Comparison of ENCODE assay signal across 10 cellular contexts in the genomic region with DNA sequence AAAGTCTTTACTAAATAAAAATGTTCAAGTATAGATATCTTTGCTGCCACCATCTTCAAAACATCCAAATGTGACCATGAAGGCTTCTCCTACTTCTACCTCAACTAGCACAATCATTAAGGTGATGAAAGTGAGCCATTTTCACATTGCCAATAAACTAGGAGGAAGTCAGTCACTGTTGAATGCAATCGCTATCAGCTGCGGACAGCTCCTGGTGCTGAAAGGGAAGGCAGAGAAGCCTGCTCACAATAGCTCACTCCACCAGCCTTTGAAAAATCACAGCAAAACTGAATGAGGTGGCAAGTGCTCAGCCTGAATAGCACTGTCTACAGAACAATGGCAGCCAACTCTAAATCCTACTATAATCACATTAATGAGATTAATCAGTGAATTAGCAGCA. TPM values are rescaled to one million over a fixed set of nuclear protein-coding genes. Genes with fewer than 3 reads are reported as not detected.
DNase-seq lines count a peak whose midpoint lies in the region; ATAC-seq and TF ChIP-seq lines count a peak whose summit lies in the region.
"Had no signal": no experiment of that assay in that cellular context is flagged by ENCODE, and none has a peak within 500 bp of the region (broad histone marks: within the 10 kb centered on the region; RNA-seq: fewer than 3 reads in every experiment).

No MANE protein-coding gene starts in this region.

- H3K36me3 ChIP-seq in ovary: no peaks in the 10 kb centered on the region
- H3K36me3 ChIP-seq in osteoblast (ENCODE audit: insufficient read depth, low read length): no peaks in the 10 kb centered on the region
- H3K36me3 ChIP-seq: BLaER1 had no signal

- no peaks in the 10 kb centered on the region for H4K20me1 ChIP-seq in osteoblast (ENCODE audit: insufficient read depth, low read length)
- H4K20me1 ChIP-seq: BLaER1 had no signal

- no peak for ATAC-seq in GM21381 (IDR thresholded peaks at IDR 0.05; ENCODE audit: unreplicated experiment)

- 2 to 5% (median 4%) methylated on average over 2 of the region's 2 CpGs for WGBS in ovary, 3 donors

- peak; percentile 10 for DNase-seq in activated CD4-positive, alpha-beta memory T cell treated with anti-CD3 and anti-CD28 coated beads for 36 hours
- DNase-seq in activated CD4-positive, alpha-beta memory T cell treated with anti-CD3 and anti-CD28 coated beads, Interleukin-2, amount 10 ng/mL, durations not matched to agents 7 days and 5 days: no peak
- DNase-seq in NCI-H2107 treated with DMSO at 0.1 percent for 48 hours (lab: John Stamatoyannopoulos, UW; ENCODE audit: unreplicated experiment) (peak; percentile 85), superior temporal gyrus (ENCODE audit: extremely low spot score) (peak; percentile 53), ovary (no peak), osteoblast (ENCODE audit: insufficient read length, low spot score, missing footprints) (no peak)

- H3K4me3 Mint-ChIP-seq in activated CD4-positive, alpha-beta memory T cell treated with anti-CD3 and anti-CD28 coated beads for 36 hours: no peak overlapping the region
- H3K4me3 Mint-ChIP-seq in activated CD4-positive, alpha-beta memory T cell treated with anti-CD3 and anti-CD28 coated beads, Interleukin-2, amount 10 ng/mL, durations not matched to agents 7 days and 5 days: no peak overlapping the region

- H3K4me3 ChIP-seq in ovary: no peak overlapping the region
- no peak overlapping the region for H3K4me3 ChIP-seq in osteoblast (ENCODE audit: insufficient read depth, low read length)
- H3K4me3 ChIP-seq: BLaER1 had no signal

- TF ChIP-seq EP300 in ovary (IDR thresholded peaks at IDR 0.05): no peak

- no peaks in the 10 kb centered on the region for H3K9me3 ChIP-seq in ovary
- H3K9me3 ChIP-seq in osteoblast (ENCODE audit: low read depth, low read length): no peaks in the 10 kb centered on the region
- H3K9me3 ChIP-seq: BLaER1 had no signal

- no peak for TF ChIP-seq POLR2A in ovary (IDR thresholded peaks at IDR 0.05)

- intact Hi-C loops in activated CD4-positive, alpha-beta memory T cell treated with anti-CD3 and anti-CD28 coated beads for 36 hours (cut with micrococcal nuclease): no loop called here
- intact Hi-C loops in ovary (cut with DNase I): no loop called here

- H3K4me1 Mint-ChIP-seq in activated CD4-positive, alpha-beta memory T cell treated with anti-CD3 and anti-CD28 coated beads for 36 hours (ENCODE audit: low read depth): no peaks in the 10 kb centered on the region
- H3K4me1 Mint-ChIP-seq in activated CD4-positive, alpha-beta memory T cell treated with anti-CD3 and anti-CD28 coated beads, Interleukin-2, amount 10 ng/mL, durations not matched to agents 7 days and 5 days: no peaks in the 10 kb centered on the region

- no peak overlapping the region for H2AFZ ChIP-seq in osteoblast (ENCODE audit: low read length)

- H3K27me3 ChIP-seq in ovary (no peaks in the 10 kb centered on the region), osteoblast (ENCODE audit: insufficient read depth, low read length) (no peaks in the 10 kb centered on the region)
- H3K27me3 ChIP-seq: BLaER1 had no signal

- H3K4me1 ChIP-seq in ovary (ENCODE audit: insufficient read depth) (no peaks in the 10 kb centered on the region), osteoblast (ENCODE audit: insufficient read depth, low read length) (no peaks in the 10 kb centered on the region)
- H3K4me1 ChIP-seq: BLaER1 had no signal

- H3K27ac Mint-ChIP-seq in activated CD4-positive, alpha-beta memory T cell treated with anti-CD3 and anti-CD28 coated beads for 36 hours: no peak overlapping the region
- H3K27ac Mint-ChIP-seq in activated CD4-positive, alpha-beta memory T cell treated with anti-CD3 and anti-CD28 coated beads, Interleukin-2, amount 10 ng/mL, durations not matched to agents 7 days and 5 days: no peak overlapping the region

- H3K27ac ChIP-seq in angular gyrus (ENCODE audit: low read depth, low read length) (peak overlapping the region; percentile 35), ovary (no peak overlapping the region), osteoblast (ENCODE audit: low read depth, low read length) (no peak overlapping the region)
- H3K27ac ChIP-seq: BLaER1 had no signal

- H3K27me3 Mint-ChIP-seq in activated CD4-positive, alpha-beta memory T cell treated with anti-CD3 and anti-CD28 coated beads for 36 hours: no peaks in the 10 kb centered on the region
- H3K27me3 Mint-ChIP-seq in activated CD4-positive, alpha-beta memory T cell treated with anti-CD3 and anti-CD28 coated beads, Interleukin-2, amount 10 ng/mL, durations not matched to agents 7 days and 5 days: no peaks in the 10 kb centered on the region

- CTCF ChIA-PET in activated CD4-positive, alpha-beta memory T cell treated with anti-CD3 and anti-CD28 coated beads for 36 hours (lab: Charles Lee): no interaction called here
- CTCF ChIA-PET in activated CD4-positive, alpha-beta memory T cell treated with anti-CD3 and anti-CD28 coated beads, Interleukin-2, amount 10 ng/mL, durations not matched to agents 7 days and 5 days (lab: Charles Lee): no interaction called here

- H3K9me3 Mint-ChIP-seq in activated CD4-positive, alpha-beta memory T cell treated with anti-CD3 and anti-CD28 coated beads for 36 hours: no peaks in the 10 kb centered on the region
- H3K9me3 Mint-ChIP-seq in activated CD4-positive, alpha-beta memory T cell treated with anti-CD3 and anti-CD28 coated beads, Interleukin-2, amount 10 ng/mL, durations not matched to agents 7 days and 5 days: peaks cover 3% of the 10 kb centered on the region

- POLR2A ChIA-PET in activated CD4-positive, alpha-beta memory T cell treated with anti-CD3 and anti-CD28 coated beads for 36 hours (lab: Charles Lee): no interaction called here
- POLR2A ChIA-PET in activated CD4-positive, alpha-beta memory T cell treated with anti-CD3 and anti-CD28 coated beads, Interleukin-2, amount 10 ng/mL, durations not matched to agents 7 days and 5 days (lab: Charles Lee): no interaction called here

- no peak for TF ChIP-seq CTCF in ovary (IDR thresholded peaks at IDR 0.05)
- no peak for TF ChIP-seq CTCF in osteoblast (IDR thresholded peaks at IDR 0.05; ENCODE audit: extremely low read depth, low read depth, low read length)

- no peaks in the 10 kb centered on the region for H3K36me3 Mint-ChIP-seq in activated CD4-positive, alpha-beta memory T cell treated with anti-CD3 and anti-CD28 coated beads for 36 hours
- H3K36me3 Mint-ChIP-seq in activated CD4-positive, alpha-beta memory T cell treated with anti-CD3 and anti-CD28 coated beads, Interleukin-2, amount 10 ng/mL, durations not matched to agents 7 days and 5 days (ENCODE audit: low read depth): no peaks in the 10 kb centered on the region

- no peak overlapping the region for H3K4me2 ChIP-seq in osteoblast (ENCODE audit: insufficient read depth, low read length)
- H3K4me2 ChIP-seq: BLaER1 had no signal

- no peaks in the 10 kb centered on the region for H3K79me2 ChIP-seq in osteoblast (ENCODE audit: insufficient read depth, low read length)

RNA-seq across cellular contexts. Expression of a gene that starts 2.2 kb away (rescaled TPM):
- total RNA-seq in activated CD4-positive, alpha-beta memory T cell treated with anti-CD3 and anti-CD28 coated beads for 36 hours: not detected
- total RNA-seq in activated CD4-positive, alpha-beta memory T cell treated with anti-CD3 and anti-CD28 coated beads, Interleukin-2, amount 10 ng/mL, durations not matched to agents 7 days and 5 days: not detected
- total RNA-seq in ovary: not detected
- under 1 TPM in 1 of 2 donors, not detected in 1; 0.18 TPM for polyA plus RNA-seq in ovary
- total RNA-seq in osteoblast: not detected in 2 replicates
- total RNA-seq: T-helper 1 cell treated with Interleukin-12 subunit alpha and Interleukin-12 subunit beta and Interleukin-4 antibody, amounts not matched to agents 30 ng/mL and 1 ng/mL, for 36 hours had no signal

Comparison
In these comparisons a context has a peak if more than half of its experiments do, and no peak if none do; other contexts are left out.
1. DNase-seq: peak in activated CD4-positive, alpha-beta memory T cell treated with anti-CD3 and anti-CD28 coated beads for 36 hours (single experiment), NCI-H2107 treated with DMSO at 0.1 percent for 48 hours (single experiment) and superior temporal gyrus (single experiment); none in activated CD4-positive, alpha-beta memory T cell treated with anti-CD3 and anti-CD28 coated beads, Interleukin-2, amount 10 ng/mL, durations not matched to agents 7 days and 5 days (single experiment), ovary (0 of 5) and osteoblast (single experiment).